Comparison of ENCODE assay signal across 29 cellular contexts in the genomic region with DNA sequence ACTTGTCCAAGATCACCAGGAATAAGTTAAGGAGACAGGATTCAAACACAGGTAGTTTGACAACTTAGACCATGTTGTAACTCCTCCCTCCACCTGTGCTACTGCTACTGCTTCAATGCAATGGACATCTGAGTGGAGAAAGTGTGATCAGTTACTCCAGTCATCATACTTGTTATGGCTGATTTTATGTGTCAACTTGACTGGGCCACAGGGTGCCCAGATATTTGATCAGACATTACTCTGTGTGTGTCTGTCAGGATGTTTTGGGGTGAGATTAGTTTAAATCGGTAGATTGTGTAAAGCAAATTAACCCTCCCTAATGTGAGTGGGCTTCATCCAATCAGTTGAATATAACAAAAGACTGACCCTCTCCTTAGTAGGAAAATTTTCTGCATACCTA.
"Had no signal": no experiment of that assay in that cellular context is flagged by ENCODE, and none has a peak within 500 bp of the region (broad histone marks: within the 10 kb centered on the region; RNA-seq: fewer than 3 reads in every experiment).

No MANE protein-coding gene starts in this region.

- H3K27ac ChIP-seq: stomach, suprapubic skin, testis, thoracic aorta, thyroid gland, tibial artery, tibial nerve, transverse colon, upper lobe of left lung, upper lobe of right lung, uterus, vagina had no signal

- H3K27me3 ChIP-seq: stomach, suprapubic skin, testis, thyroid gland, tibial artery, tibial nerve, transverse colon, upper lobe of left lung, upper lobe of right lung, uterus, vagina had no signal

- H3K9me3 ChIP-seq: stomach, suprapubic skin, testis, thoracic aorta, thyroid gland, tibial artery, tibial nerve, transverse colon, upper lobe of left lung, upper lobe of right lung, uterus, vagina had no signal

- H3K4me1 Mint-ChIP-seq: stimulated activated effector memory CD8-positive, alpha-beta T cell treated with anti-CD3 and anti-CD28 coated beads, Interleukin-12 subunit alpha, Interleukin-12 subunit beta, amount 100 ng/mL, for 72 hours; stimulated activated memory B cell treated with anti-CD40 and anti-IgM and Interleukin-4, amounts not matched to agents 10 μg/mL and 1 μg/mL and 100 μg/mL, for 72 hours; stimulated activated naive B cell treated with anti-CD40 and anti-IgM and Interleukin-4, amounts not matched to agents 10 μg/mL and 1 μg/mL and 100 μg/mL, for 72 hours; stimulated activated naive CD8-positive, alpha-beta T cell treated with anti-CD3 and anti-CD28 coated beads, Interleukin-15, amount 100 ng/mL, for 72 hours had no signal

- H3K36me3 ChIP-seq: stomach, suprapubic skin, thoracic aorta, thyroid gland, tibial artery, tibial nerve, transverse colon, upper lobe of left lung, upper lobe of right lung, uterus, vagina had no signal

- H3K27ac Mint-ChIP-seq: stimulated activated effector memory CD8-positive, alpha-beta T cell treated with anti-CD3 and anti-CD28 coated beads, Interleukin-12 subunit alpha, Interleukin-12 subunit beta, amount 100 ng/mL, for 72 hours; stimulated activated memory B cell treated with anti-CD40 and anti-IgM and Interleukin-4, amounts not matched to agents 10 μg/mL and 1 μg/mL and 100 μg/mL, for 72 hours; stimulated activated naive B cell treated with anti-CD40 and anti-IgM and Interleukin-4, amounts not matched to agents 10 μg/mL and 1 μg/mL and 100 μg/mL, for 72 hours; stimulated activated naive CD8-positive, alpha-beta T cell treated with anti-CD3 and anti-CD28 coated beads, Interleukin-15, amount 100 ng/mL, for 72 hours; stimulated activated naive CD8-positive, alpha-beta T cell treated with anti-CD3 and anti-CD28 coated beads, Interleukin-15, Interleukin-2, amounts not matched to agents 100 ng/mL and 50 ng/mL, for 24 hours; type B pancreatic cell had no signal

- H3K4me3 Mint-ChIP-seq: stimulated activated effector memory CD8-positive, alpha-beta T cell treated with anti-CD3 and anti-CD28 coated beads, Interleukin-12 subunit alpha, Interleukin-12 subunit beta, amount 100 ng/mL, for 72 hours; stimulated activated memory B cell treated with anti-CD40 and anti-IgM and Interleukin-4, amounts not matched to agents 10 μg/mL and 1 μg/mL and 100 μg/mL, for 72 hours; stimulated activated naive B cell treated with anti-CD40 and anti-IgM and Interleukin-4, amounts not matched to agents 10 μg/mL and 1 μg/mL and 100 μg/mL, for 72 hours; stimulated activated naive CD8-positive, alpha-beta T cell treated with anti-CD3 and anti-CD28 coated beads, Interleukin-15, amount 100 ng/mL, for 72 hours; stimulated activated naive CD8-positive, alpha-beta T cell treated with anti-CD3 and anti-CD28 coated beads, Interleukin-15, Interleukin-2, amounts not matched to agents 100 ng/mL and 50 ng/mL, for 24 hours; type B pancreatic cell had no signal

- H3K9me3 Mint-ChIP-seq: stimulated activated effector memory CD8-positive, alpha-beta T cell treated with anti-CD3 and anti-CD28 coated beads, Interleukin-12 subunit alpha, Interleukin-12 subunit beta, amount 100 ng/mL, for 72 hours; stimulated activated naive CD8-positive, alpha-beta T cell treated with anti-CD3 and anti-CD28 coated beads, Interleukin-15, amount 100 ng/mL, for 72 hours; type B pancreatic cell had no signal

- H3K4me3 ChIP-seq: stomach, suprapubic skin, testis, thoracic aorta, thyroid gland, tibial artery, tibial nerve, transverse colon, upper lobe of left lung, upper lobe of right lung, uterus, vagina had no signal

- ATAC-seq: stimulated activated effector memory CD8-positive, alpha-beta T cell treated with anti-CD3 and anti-CD28 coated beads, Interleukin-12 subunit alpha, Interleukin-12 subunit beta, amount 100 ng/mL, for 72 hours; stimulated activated memory B cell treated with anti-CD40 and anti-IgM and Interleukin-4, amounts not matched to agents 10 μg/mL and 1 μg/mL and 100 μg/mL, for 72 hours; stimulated activated naive B cell treated with anti-CD40 and anti-IgM and Interleukin-4, amounts not matched to agents 10 μg/mL and 1 μg/mL and 100 μg/mL, for 72 hours; stimulated activated naive CD8-positive, alpha-beta T cell treated with anti-CD3 and anti-CD28 coated beads, Interleukin-15, amount 100 ng/mL, for 72 hours; stimulated activated naive CD8-positive, alpha-beta T cell treated with anti-CD3 and anti-CD28 coated beads, Interleukin-15, Interleukin-2, amounts not matched to agents 100 U/mL and 50 U/mL, for 24 hours; upper lobe of right lung had no signal

- DNase-seq: stimulated activated CD4-positive, alpha-beta T cell treated with anti-CD3 and anti-CD28 coated beads, Interleukin-2, amount 100 ng/mL, for 48 hours; stimulated activated CD4-positive, alpha-beta T cell treated with anti-CD3 and anti-CD28 coated beads, Interleukin-4, amount 100 ng/mL, for 1 hour; stimulated activated CD4-positive, alpha-beta T cell treated with anti-CD3 and anti-CD28 coated beads, Interleukin-4, amount 100 ng/mL, for 24 hours; stimulated activated CD4-positive, alpha-beta T cell treated with anti-CD3 and anti-CD28 coated beads, Interleukin-4, amount 100 ng/mL, for 4 hours; stimulated activated CD8-positive, alpha-beta memory T cell treated with anti-CD3 and anti-CD28 coated beads, Interleukin-4, amount 100 ng/mL, for 48 hours; stimulated activated naive B cell treated with anti-CD40 and anti-IgM and Interleukin-4, amounts not matched to agents 10 μg/mL and 1 μg/mL and 100 μg/mL, for 72 hours; stimulated activated naive CD4-positive, alpha-beta T cell; stimulated activated naive CD4-positive, alpha-beta T cell treated with Interleukin-2 at 50 U/mL for 16 hours; stimulated activated naive CD8-positive, alpha-beta T cell treated with anti-CD3 and anti-CD28 coated beads, Interleukin-15, amount 100 ng/mL, for 72 hours; stimulated activated naive CD8-positive, alpha-beta T cell treated with anti-CD3 and anti-CD28 coated beads, Interleukin-15, Interleukin-2, amounts not matched to agents 100 U/mL and 50 U/mL, for 24 hours; stomach; substantia nigra; testis; thyroid gland; tibial artery; transverse colon; trophoblast cell; upper lobe of left lung; upper lobe of right lung; uterus had no signal

- FAIRE-seq: urothelium cell line had no signal

- H3K36me3 Mint-ChIP-seq: stimulated activated effector memory CD8-positive, alpha-beta T cell treated with anti-CD3 and anti-CD28 coated beads, Interleukin-12 subunit alpha, Interleukin-12 subunit beta, amount 100 ng/mL, for 72 hours; stimulated activated memory B cell treated with anti-CD40 and anti-IgM and Interleukin-4, amounts not matched to agents 10 μg/mL and 1 μg/mL and 100 μg/mL, for 72 hours; stimulated activated naive B cell treated with anti-CD40 and anti-IgM and Interleukin-4, amounts not matched to agents 10 μg/mL and 1 μg/mL and 100 μg/mL, for 72 hours; type B pancreatic cell had no signal
